In genomic region chr18:1797265-1797664, GRCh38 we compare ENCODE assay signal across 16 cellular contexts.
DNase-seq lines count a peak whose midpoint lies in the region; ATAC-seq and TF ChIP-seq lines count a peak whose summit lies in the region.
"Had no signal": no experiment of that assay in that cellular context is flagged by ENCODE, and none has a peak within 500 bp of the region (broad histone marks: within the 10 kb centered on the region; RNA-seq: fewer than 3 reads in every experiment).

No MANE protein-coding gene starts in this region.

- H3K9me2 ChIP-seq in neural cell (ENCODE audit: insufficient read depth, low read length) = no peaks in the 10 kb centered on the region

- H4K20me1 ChIP-seq in KMS-11 (ENCODE audit: insufficient read depth) = no peaks in the 10 kb centered on the region
- no peaks in the 10 kb centered on the region for H4K20me1 ChIP-seq in neural cell (ENCODE audit: insufficient read depth)

- H3K27ac ChIP-seq in KMS-11 = peak overlapping the region; percentile 35; the same call in 1 of the 2 replicates
- no peak overlapping the region for H3K27ac ChIP-seq in neural cell (ENCODE audit: low read length)
- H3K27ac ChIP-seq: A549, C4-2B had no signal

- H3K9me3 ChIP-seq in neural cell (ENCODE audit: low read length) = no peaks in the 10 kb centered on the region
- H3K9me3 ChIP-seq: A549, BE2C had no signal

- H3K36me3 ChIP-seq in KMS-11 (ENCODE audit: insufficient read depth) (no peaks in the 10 kb centered on the region), neural cell (ENCODE audit: insufficient read depth, low read length) (no peaks in the 10 kb centered on the region)
- H3K36me3 ChIP-seq: BE2C had no signal

- H3K4me2 ChIP-seq in KMS-11 (peak overlapping the region; percentile 53), neural cell (ENCODE audit: low read length) (peak overlapping the region; percentile 21)
- H3K4me2 ChIP-seq: A549, GM23338 had no signal

- peaks cover 32% of the 10 kb centered on the region for H3K4me1 ChIP-seq in KMS-11 (ENCODE audit: low read depth, poor library complexity, severe bottlenecking)
- H3K4me1 ChIP-seq: A549, BE2C had no signal

- H3K79me2 ChIP-seq in KMS-11 (ENCODE audit: insufficient read depth, low read depth) (no peaks in the 10 kb centered on the region), neural cell (replicated peaks; ENCODE audit: insufficient read depth, low read length) (no peaks in the 10 kb centered on the region)

- TF ChIP-seq CTCF in KMS-11 (conservative IDR thresholded peaks at IDR 0.05; ENCODE audit: low read depth, low read length) = no peak
- TF ChIP-seq CTCF in neural cell (IDR thresholded peaks at IDR 0.05; ENCODE audit: poor library complexity, severe bottlenecking) = no peak

- H2AFZ ChIP-seq in KMS-11 (ENCODE audit: low read depth) (no peak overlapping the region), neural cell (ENCODE audit: low read depth, low read length) (no peak overlapping the region)
- H2AFZ ChIP-seq: GM23338 had no signal

- H3K4me3 ChIP-seq in KMS-11 (IDR thresholded peaks at IDR 0.05; ENCODE audit: insufficient read depth, low read depth, low read length) = no peak overlapping the region
- H3K4me3 ChIP-seq in neural cell (ENCODE audit: low read length) = peak overlapping the region; percentile 14
- H3K4me3 ChIP-seq: A549, GM23338 had no signal

- TF ChIP-seq RAD21 in neural cell (conservative IDR thresholded peaks at IDR 0.05) = no peak

- H3K27me3 ChIP-seq in KMS-11 (ENCODE audit: insufficient read depth, low read depth) (no peaks in the 10 kb centered on the region), neural cell (ENCODE audit: insufficient read depth, low read depth, low read length) (no peaks in the 10 kb centered on the region)
- H3K27me3 ChIP-seq: BE2C had no signal

- TF ChIP-seq EP300 in neural cell (conservative IDR thresholded peaks at IDR 0.05; ENCODE audit: poor library complexity, severe bottlenecking) = no peak

- H3F3A ChIP-seq in neural cell (ENCODE audit: insufficient read depth, low read length, poor library complexity, severe bottlenecking) = no peaks in the 10 kb centered on the region

- DNase-seq in NCI-H1694 treated with DMSO at 0.1 percent for 48 hours (lab: John Stamatoyannopoulos, UW) (peak; percentile 30), NCI-H524 treated with DMSO at 0.1 percent for 48 hours (lab: John Stamatoyannopoulos, UW) (peak; percentile 64), globus pallidus (ENCODE audit: low spot score) (no peak)
- no peak for DNase-seq in stimulated activated naive CD4-positive, alpha-beta T cell treated with Interleukin-2 at 50 U/mL for 16 hours (lab: John Stamatoyannopoulos, UW)
- DNase-seq: BE2C; CD4-positive, alpha-beta memory T cell; DND-41; GDM1; H7; IMR-90 had no signal

- no peak for ATAC-seq in HG03442 (IDR thresholded peaks at IDR 0.05; ENCODE audit: unreplicated experiment)
- ATAC-seq: A549, GM23338 had no signal

- H3K9ac ChIP-seq in KMS-11 (no peak overlapping the region), neural cell (ENCODE audit: low read length) (no peak overlapping the region)

TF ChIP-seq in neural cell, 6 proteins besides CTCF, POLR2A, EP300 and RAD21:
- TF ChIP-seq SMC3 (conservative IDR thresholded peaks at IDR 0.05; ENCODE audit: poor library complexity) = no peak

Comparison
In these comparisons a context has a peak if more than half of its experiments do, and no peak if none do; other contexts are left out.
1. DNase-seq: peak in NCI-H1694 treated with DMSO at 0.1 percent for 48 hours (single experiment) and NCI-H524 treated with DMSO at 0.1 percent for 48 hours (single experiment); none in stimulated activated naive CD4-positive, alpha-beta T cell treated with Interleukin-2 at 50 U/mL for 16 hours (single experiment) and globus pallidus (single experiment).